11 cellular contexts compared by ENCODE assay signal in the genomic region with DNA sequence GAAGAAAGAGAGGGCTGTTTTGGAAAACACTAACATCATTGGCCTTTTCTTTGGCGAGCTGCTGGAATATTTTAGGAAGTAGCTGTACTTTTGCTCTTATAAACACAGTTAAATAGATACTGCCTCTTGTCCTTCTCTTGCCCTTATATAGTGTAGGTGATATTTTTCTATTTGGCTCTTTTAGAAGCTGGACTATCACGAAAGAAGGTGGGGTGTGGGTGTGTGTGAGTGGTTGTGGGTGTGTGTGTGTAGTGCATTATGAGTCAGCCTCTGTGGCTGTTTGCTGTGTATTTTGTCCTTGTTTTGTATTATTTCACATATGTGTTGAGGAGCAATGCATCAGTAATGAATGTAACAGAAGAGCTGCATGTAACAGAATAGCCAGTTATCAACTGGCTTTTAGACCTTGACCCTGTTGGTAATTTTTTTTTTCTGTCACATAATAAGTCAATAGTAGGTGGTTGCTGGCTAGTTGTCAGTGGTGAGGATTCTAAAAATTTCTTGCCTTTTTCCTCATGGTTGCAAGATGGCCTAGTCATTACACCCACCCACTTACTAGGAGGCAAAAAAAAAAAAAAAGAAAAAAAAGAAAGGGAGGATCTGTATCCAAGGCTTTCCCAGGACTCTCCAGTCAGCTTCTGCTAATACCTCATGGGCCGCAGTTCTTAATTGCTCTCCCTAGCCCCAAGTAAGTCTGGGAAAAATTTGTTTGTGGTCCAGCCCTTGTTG. TPM values are rescaled to one million over a fixed set of nuclear protein-coding genes. Genes with fewer than 3 reads are reported as not detected.
DNase-seq lines count a peak whose midpoint lies in the region; ATAC-seq lines count a peak whose summit lies in the region.
"Had no signal": no experiment of that assay in that cellular context is flagged by ENCODE, and none has a peak within 500 bp of the region (broad histone marks: within the 10 kb centered on the region; RNA-seq: fewer than 3 reads in every experiment).

No MANE protein-coding gene starts in this region.

- H3K36me3 ChIP-seq in adipocyte (ENCODE audit: control insufficient read depth, insufficient read depth, low read length, severe bottlenecking): no peaks in the 10 kb centered on the region
- no peaks in the 10 kb centered on the region for H3K36me3 ChIP-seq in effector memory CD4-positive, alpha-beta T cell (ENCODE audit: control insufficient read depth, insufficient read depth, low read length)

- no peaks in the 10 kb centered on the region for H3K36me3 Mint-ChIP-seq in stimulated activated effector memory CD8-positive, alpha-beta T cell treated with anti-CD3 and anti-CD28 coated beads, Interleukin-12 subunit alpha, Interleukin-12 subunit beta, amount 100 ng/mL, for 72 hours
- H3K36me3 Mint-ChIP-seq: activated naive CD4-positive, alpha-beta T cell treated with anti-CD3 and anti-CD28 coated beads, Interleukin-2, amount 10 ng/mL, durations not matched to agents 7 days and 5 days; naive B cell had no signal

- no peak overlapping the region for H3K4me3 Mint-ChIP-seq in stimulated activated effector memory CD8-positive, alpha-beta T cell treated with anti-CD3 and anti-CD28 coated beads, Interleukin-12 subunit alpha, Interleukin-12 subunit beta, amount 100 ng/mL, for 72 hours
- H3K4me3 Mint-ChIP-seq: activated naive CD4-positive, alpha-beta T cell treated with anti-CD3 and anti-CD28 coated beads, Interleukin-2, amount 10 ng/mL, durations not matched to agents 7 days and 5 days; naive B cell had no signal

- H3K9me3 ChIP-seq in adipocyte (ENCODE audit: control insufficient read depth, low read length): no peaks in the 10 kb centered on the region
- H3K9me3 ChIP-seq in effector memory CD4-positive, alpha-beta T cell (ENCODE audit: control insufficient read depth, low read length): no peaks in the 10 kb centered on the region
- H3K9me3 ChIP-seq: Caco-2 had no signal

- intact Hi-C loops in left ventricle myocardium superior (cut with micrococcal nuclease): no loop called here

- H3K4me1 Mint-ChIP-seq in stimulated activated effector memory CD8-positive, alpha-beta T cell treated with anti-CD3 and anti-CD28 coated beads, Interleukin-12 subunit alpha, Interleukin-12 subunit beta, amount 100 ng/mL, for 72 hours: peaks cover 27% of the 10 kb centered on the region
- H3K4me1 Mint-ChIP-seq: naive B cell had no signal

- H3K4me1 ChIP-seq in adipocyte (ENCODE audit: control insufficient read depth, insufficient read depth, low read length): peaks cover 30% of the 10 kb centered on the region
- H3K4me1 ChIP-seq in effector memory CD4-positive, alpha-beta T cell (ENCODE audit: control insufficient read depth, insufficient read depth, low read length, poor library complexity, severe bottlenecking): no peaks in the 10 kb centered on the region

- H3K27ac ChIP-seq in effector memory CD4-positive, alpha-beta T cell (ENCODE audit: insufficient read depth, low read length, poor library complexity, severe bottlenecking): no peak overlapping the region

- H3K4me3 ChIP-seq in adipocyte (ENCODE audit: low read length): peak overlapping the region; percentile 60
- no peak overlapping the region for H3K4me3 ChIP-seq in effector memory CD4-positive, alpha-beta T cell (ENCODE audit: insufficient read depth, low read depth, low read length, poor library complexity, severe bottlenecking)

- no peak overlapping the region for H3K27ac Mint-ChIP-seq in stimulated activated effector memory CD8-positive, alpha-beta T cell treated with anti-CD3 and anti-CD28 coated beads, Interleukin-12 subunit alpha, Interleukin-12 subunit beta, amount 100 ng/mL, for 72 hours
- H3K27ac Mint-ChIP-seq: activated naive CD4-positive, alpha-beta T cell treated with anti-CD3 and anti-CD28 coated beads, Interleukin-2, amount 10 ng/mL, durations not matched to agents 7 days and 5 days; naive B cell had no signal

- ATAC-seq in GM18868 (IDR thresholded peaks at IDR 0.05; ENCODE audit: unreplicated experiment) (peak; percentile 62), left ventricle myocardium superior (peak; percentile 32), HG03571 (IDR thresholded peaks at IDR 0.05; ENCODE audit: unreplicated experiment) (no peak)
- ATAC-seq in stimulated activated effector memory CD8-positive, alpha-beta T cell treated with anti-CD3 and anti-CD28 coated beads, Interleukin-12 subunit alpha, Interleukin-12 subunit beta, amount 100 ng/mL, for 72 hours: peak; percentile 64

- DNase-seq in adipocyte (ENCODE audit: low read depth) (peak; percentile 38), left ventricle myocardium superior (no peak), cortex of kidney (lab: John Stamatoyannopoulos, UW) (no peak)
- DNase-seq in stimulated activated effector memory CD8-positive, alpha-beta T cell treated with anti-CD3 and anti-CD28 coated beads, Interleukin-12 subunit alpha, Interleukin-12 subunit beta, amount 100 ng/mL, for 72 hours (ENCODE audit: low spot score in 2 of 2): no peak
- no peak for DNase-seq in effector memory CD4-positive, alpha-beta T cell
- DNase-seq in activated effector memory CD4-positive, alpha-beta T cell treated with anti-CD3 and anti-CD28 coated beads, Interleukin-2, amount 50 U/mL, for 16 hours: no peak
- DNase-seq: activated naive CD4-positive, alpha-beta T cell treated with anti-CD3 and anti-CD28 coated beads, Interleukin-2, amount 10 ng/mL, durations not matched to agents 7 days and 5 days; Caco-2; naive B cell had no signal

- H3K9me3 Mint-ChIP-seq in stimulated activated effector memory CD8-positive, alpha-beta T cell treated with anti-CD3 and anti-CD28 coated beads, Interleukin-12 subunit alpha, Interleukin-12 subunit beta, amount 100 ng/mL, for 72 hours: no peaks in the 10 kb centered on the region
- H3K9me3 Mint-ChIP-seq: activated naive CD4-positive, alpha-beta T cell treated with anti-CD3 and anti-CD28 coated beads, Interleukin-2, amount 10 ng/mL, durations not matched to agents 7 days and 5 days; naive B cell had no signal

- peak overlapping the region; percentile 39 for H3K9ac ChIP-seq in adipocyte (ENCODE audit: low read length)

- H3K27me3 ChIP-seq in adipocyte (replicated peaks; ENCODE audit: control insufficient read depth, insufficient read depth, low read length): no peaks in the 10 kb centered on the region
- no peaks in the 10 kb centered on the region for H3K27me3 ChIP-seq in effector memory CD4-positive, alpha-beta T cell (replicated peaks; ENCODE audit: control insufficient read depth, insufficient read depth, low read length, poor library complexity, severe bottlenecking)

RNA-seq across cellular contexts. Expression of gene ARHGAP10, which starts 23.8 kb away (rescaled TPM):
- total RNA-seq in left ventricle myocardium superior: 69.2 TPM
